Comparison of ENCODE assay signal across 8 cellular contexts in the genomic region with DNA sequence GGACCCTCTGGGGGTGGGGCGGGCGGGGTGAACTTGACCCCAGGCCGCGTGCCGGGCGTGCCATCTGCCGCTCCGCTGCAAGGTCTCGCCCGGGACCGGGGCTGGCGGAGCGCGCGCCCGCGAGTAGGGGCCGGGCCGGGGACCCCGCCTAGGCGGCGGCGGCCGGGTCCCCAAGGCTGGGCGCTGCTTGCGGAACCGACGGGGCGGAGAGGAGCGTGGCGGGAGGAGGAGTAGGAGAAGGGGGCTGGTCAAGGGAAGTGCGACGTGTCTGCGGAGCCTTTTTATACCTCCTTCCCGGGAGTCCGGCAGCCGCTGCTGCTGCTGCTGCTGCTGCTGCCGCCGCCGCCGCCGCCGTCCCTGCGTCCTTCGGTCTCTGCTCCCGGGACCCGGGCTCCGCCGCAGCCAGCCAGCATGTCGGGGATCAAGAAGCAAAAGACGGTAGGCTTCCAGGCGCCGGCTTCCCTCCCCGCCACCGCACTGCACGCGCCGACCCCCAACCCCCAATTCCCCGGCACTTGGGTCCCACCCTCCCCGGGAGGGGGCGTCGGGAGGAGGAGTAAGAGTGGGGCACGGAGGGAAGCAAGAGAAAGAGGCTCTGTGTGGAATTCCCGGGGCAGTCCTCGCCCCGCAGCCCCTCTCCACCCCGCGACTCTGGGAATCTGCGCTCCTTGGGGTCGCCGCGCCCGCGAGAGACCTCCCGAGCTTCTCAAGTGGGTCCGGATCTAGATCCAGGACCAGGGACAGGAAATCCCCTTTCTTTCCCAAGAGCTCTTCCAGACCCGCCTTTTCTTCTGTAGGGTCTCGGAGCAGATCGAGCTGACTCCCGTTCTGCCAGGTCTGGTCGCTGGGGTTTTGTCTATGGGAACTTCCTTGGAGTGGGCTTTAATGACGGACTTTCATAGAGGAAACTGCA.
DNase-seq lines count a peak whose midpoint lies in the region; ATAC-seq lines count a peak whose summit lies in the region.

Gene PAPSS2, plus strand, starts transcription at position 308 of the 913 bp plus-strand sequence. Its CDS starts 104 bp downstream, at position 412.

- no peaks in the 10 kb centered on the region for H3K9me3 ChIP-seq in neuron (ENCODE audit: low read length)

- H3K27me3 ChIP-seq in neuron (ENCODE audit: insufficient read depth, low read length), result peaks cover 30% of the 10 kb centered on the region

- peak within 1 kb of the TSS; percentile 50 for H3K4me3 ChIP-seq in neuron (ENCODE audit: low read length)

- no peak for DNase-seq in activated CD4-positive, CD25-positive, alpha-beta regulatory T cell (lab: John Stamatoyannopoulos, UW)
- DNase-seq in NCI-H510A (lab: John Stamatoyannopoulos, UW), result peak; percentile 21
- peak; percentile 12 for DNase-seq in activated naive CD4-positive, alpha-beta T cell treated with Interleukin-2 at 50 U/mL for 16 hours
- DNase-seq in germinal center (ENCODE audit: low spot score), result peak; percentile 42
- no peak for DNase-seq in SIG-M5 (lab: John Stamatoyannopoulos, UW)

- peak within 1 kb of the TSS; percentile 81 for H2AFZ ChIP-seq in neuron (ENCODE audit: low read depth, low read length)

- no peaks in the 10 kb centered on the region for H3K36me3 ChIP-seq in neuron (ENCODE audit: insufficient read depth, low read length)

- ATAC-seq in activated CD4-positive, CD25-positive, alpha-beta regulatory T cell treated with anti-CD3 and anti-CD28 coated beads, Interleukin-2, amount 50 U/mL, for 24 hours, result peak; percentile 34 to 35
- ATAC-seq in HG03097 (IDR thresholded peaks at IDR 0.05; ENCODE audit: low FRiP score, unreplicated experiment), result no peak

- H3K4me1 ChIP-seq in neuron (ENCODE audit: insufficient read depth, low read length), result peaks cover 5% of the 10 kb centered on the region

Comparison
In these comparisons a context has a peak if more than half of its experiments do, and no peak if none do; other contexts are left out.
1. DNase-seq: peak in NCI-H510A (single experiment), activated naive CD4-positive, alpha-beta T cell treated with Interleukin-2 at 50 U/mL for 16 hours (single experiment) and germinal center (single experiment); none in activated CD4-positive, CD25-positive, alpha-beta regulatory T cell (0 of 4) and SIG-M5 (single experiment).